In genomic region chr12:53510181-53510812, GRCh38 we compare ENCODE assay signal across 26 cellular contexts. TPM values are rescaled to one million over a fixed set of nuclear protein-coding genes. Genes with fewer than 3 reads are reported as not detected.
DNase-seq lines count a peak whose midpoint lies in the region; ATAC-seq, FAIRE-seq and TF ChIP-seq lines count a peak whose summit lies in the region.
"Had no signal": no experiment of that assay in that cellular context is flagged by ENCODE, and none has a peak within 500 bp of the region (broad histone marks: within the 10 kb centered on the region; RNA-seq: fewer than 3 reads in every experiment).

No MANE protein-coding gene starts in this region.

- no TSS peak for BruUV-seq in HepG2 (replicated peaks; lab: Mats Ljungman, UMichigan)

- WGBS in liver, result 78% methylated on average over 9 of the region's 9 CpGs
- 94% methylated on average over 7 of the region's 9 CpGs for WGBS in HepG2 (ENCODE audit: low lambda C conversion rate)
- WGBS in psoas muscle, 3 donors, result 80 to 85% (median 81%) methylated on average over 7 to 9 of the region's 9 CpGs

- H3K27ac ChIP-seq in liver (ENCODE audit: low read depth in 1 of 2, low read length in 2 of 2) (no peak overlapping the region), HepG2 (ENCODE audit: extremely low read length, insufficient read depth, low read length) (no peak overlapping the region), psoas muscle (no peak overlapping the region)
- H3K27ac ChIP-seq: HL-60, SJSA1 had no signal

- H4K20me1 ChIP-seq in HepG2 (ENCODE audit: insufficient read depth, low read length), result no peaks in the 10 kb centered on the region

- in situ Hi-C loops in HepG2 (cut with HindIII; ENCODE audit: extremely low pct_ligation_motif_present, low pct_unique_long_range_greater_than_20kb), result no loop called here

- no peak overlapping the region for H3K4me3 Mint-ChIP-seq in stimulated activated memory B cell treated with anti-CD40 and anti-IgM and Interleukin-4, amounts not matched to agents 10 μg/mL and 1 μg/mL and 100 μg/mL, for 72 hours
- H3K4me3 Mint-ChIP-seq: CD8-positive, alpha-beta T cell had no signal

- H3K27me3 ChIP-seq in liver (ENCODE audit: control insufficient read depth in 4 of 4, insufficient read depth in 4 of 4, low read length in 3 of 4), result no peaks in the 10 kb centered on the region
- no peaks in the 10 kb centered on the region for H3K27me3 ChIP-seq in HepG2 (ENCODE audit: control insufficient read depth in 1 of 2, insufficient read depth in 2 of 2, low read length in 2 of 2)
- H3K27me3 ChIP-seq in psoas muscle (ENCODE audit: insufficient read depth in 3 of 3, low read length in 2 of 3), result no peaks in the 10 kb centered on the region
- H3K27me3 ChIP-seq: SJSA1 had no signal

- H3K4me1 Mint-ChIP-seq in stimulated activated memory B cell treated with anti-CD40 and anti-IgM and Interleukin-4, amounts not matched to agents 10 μg/mL and 1 μg/mL and 100 μg/mL, for 72 hours, result peaks cover 8% of the 10 kb centered on the region

- peaks cover 0 to 7% (median under 1%) of the 10 kb centered on the region in 4 donors for H3K4me1 ChIP-seq in liver (ENCODE audit: control insufficient read depth in 4 of 4, insufficient read depth in 4 of 4, low read length in 3 of 4)
- H3K4me1 ChIP-seq in HepG2 (ENCODE audit: insufficient read depth, low read length), result no peaks in the 10 kb centered on the region
- H3K4me1 ChIP-seq in psoas muscle, result peaks cover 9% of the 10 kb centered on the region
- H3K4me1 ChIP-seq: Caco-2 had no signal

- FAIRE-seq in HepG2 (lab: Jason Lieb, UNC), result no peak
- FAIRE-seq: GM12878, H54 had no signal

- TF ChIP-seq POLR2A in HepG2 (IDR thresholded peaks at IDR 0.05; ENCODE audit: insufficient read depth in 1 of 2, low read depth in 2 of 2, low read length in 2 of 2), result no peak

- H3K27ac Mint-ChIP-seq in stimulated activated memory B cell treated with anti-CD40 and anti-IgM and Interleukin-4, amounts not matched to agents 10 μg/mL and 1 μg/mL and 100 μg/mL, for 72 hours, result peak overlapping the region; percentile 5
- H3K27ac Mint-ChIP-seq: CD8-positive, alpha-beta T cell had no signal

- H3K79me2 ChIP-seq in HepG2 (ENCODE audit: insufficient read depth, low read length), result no peaks in the 10 kb centered on the region

- H3K9ac ChIP-seq in liver (ENCODE audit: low read depth in 1 of 2, low read length in 2 of 2), result no peak overlapping the region
- no peak overlapping the region for H3K9ac ChIP-seq in HepG2 (ENCODE audit: insufficient read depth, low read depth, low read length)

- intact Hi-C loops in HepG2 (cut with micrococcal nuclease; ENCODE audit: unreplicated experiment), result no loop called here
- intact Hi-C loops in psoas muscle (cut with DNase I), result no loop called here

- no peak for DNase-seq in HepG2 (ENCODE audit: low spot score)
- DNase-seq in NCI-H2029 treated with DMSO at 0.1 percent for 48 hours (lab: John Stamatoyannopoulos, UW), result peak; percentile 42
- DNase-seq in left lobe of liver (ENCODE audit: low spot score), result no peak
- no peak for DNase-seq in activated naive CD4-positive, alpha-beta T cell treated with Interleukin-2 at 50 U/mL for 16 hours
- no peak for DNase-seq in psoas muscle
- no peak for DNase-seq in activated CD4-positive, alpha-beta T cell treated with anti-CD3 and anti-CD28 coated beads, Interleukin-2, amount 50 U/mL, for 48 hours
- DNase-seq: C1 segment of cervical spinal cord; Caco-2; CD8-positive, alpha-beta T cell; GDM1; NCI-H1092 treated with DMSO at 0.1 percent for 48 hours; NCI-H1436; NCI-H187; NCI-H2107; NCI-H446 treated with DMSO at 0.1 percent for 48 hours; NCI-H526; NCI-H82; Right ventricle myocardium superior; RPMI8226 had no signal

- POLR2A ChIA-PET in HepG2 (lab: Yijun Ruan, JAX), result interaction anchor here (3.0 kb wide), 1 partner anchor 9 kb away, joined by 20 read pairs; the partner anchor contains the start of gene TARBP2

- H3K9me3 ChIP-seq in liver (ENCODE audit: control insufficient read depth in 4 of 4, low read length in 3 of 4) (no peaks in the 10 kb centered on the region), HepG2 (ENCODE audit: low read length) (no peaks in the 10 kb centered on the region), psoas muscle (no peaks in the 10 kb centered on the region)
- H3K9me3 ChIP-seq: Caco-2, SJSA1 had no signal

- no peaks in the 10 kb centered on the region for H3K27me3 Mint-ChIP-seq in stimulated activated memory B cell treated with anti-CD40 and anti-IgM and Interleukin-4, amounts not matched to agents 10 μg/mL and 1 μg/mL and 100 μg/mL, for 72 hours

- no peak overlapping the region for H3K4me2 ChIP-seq in HepG2 (ENCODE audit: low read depth, low read length)

- CTCF ChIA-PET in HepG2 (lab: Yijun Ruan, JAX; ENCODE audit: low intra/inter-chr PET ratio, low total read pairs), result no interaction called here

- H2AFZ ChIP-seq in HepG2 (ENCODE audit: low read length), result no peak overlapping the region

- TF ChIP-seq EP300 in HepG2 (IDR thresholded peaks at IDR 0.05; ENCODE audit: low read depth in 2 of 2, low read length in 2 of 2) (no peak), HepG2 (CRISPR knock-in tag; IDR thresholded peaks at IDR 0.05; ENCODE audit: borderline replicate concordance) (no peak)

- TF ChIP-seq RAD21 in liver (IDR thresholded peaks at IDR 0.05) (no peak), HepG2 (CRISPR knock-in tag; IDR thresholded peaks at IDR 0.05) (no peak)

- no peak overlapping the region for H3K4me3 ChIP-seq in liver (ENCODE audit: low read depth in 1 of 3, low read length in 3 of 3)
- no peak overlapping the region for H3K4me3 ChIP-seq in HepG2 (replicated peaks in 1 of 3; ENCODE audit: insufficient read depth in 1 of 3, low read depth in 2 of 3, low read length in 3 of 3)
- no peak overlapping the region for H3K4me3 ChIP-seq in psoas muscle
- H3K4me3 ChIP-seq: GM12878, SJSA1 had no signal

- TF ChIP-seq CTCF in liver (IDR thresholded peaks at IDR 0.05; ENCODE audit: low read depth, low read length, missing input control) (no peak), HepG2 (CRISPR knock-in tag; IDR thresholded peaks at IDR 0.05) (no peak), psoas muscle (IDR thresholded peaks at IDR 0.05) (no peak)

- no peaks in the 10 kb centered on the region for H3K9me3 Mint-ChIP-seq in stimulated activated memory B cell treated with anti-CD40 and anti-IgM and Interleukin-4, amounts not matched to agents 10 μg/mL and 1 μg/mL and 100 μg/mL, for 72 hours
- H3K9me3 Mint-ChIP-seq: CD8-positive, alpha-beta T cell had no signal

- ATAC-seq in HepG2 (no peak), left lobe of liver (peak; percentile 16), psoas muscle (no peak)
- ATAC-seq in stimulated activated memory B cell treated with anti-CD40 and anti-IgM and Interleukin-4, amounts not matched to agents 10 μg/mL and 1 μg/mL and 100 μg/mL, for 72 hours, result no peak
- ATAC-seq: CD8-positive, alpha-beta T cell; GM12878 had no signal

- H3K36me3 ChIP-seq in liver (ENCODE audit: control insufficient read depth in 4 of 4, insufficient read depth in 3 of 4, low read depth in 1 of 4, low read length in 3 of 4) (peaks cover 1 to 48% (median 25%) of the 10 kb centered on the region in 4 donors), HepG2 (replicated peaks in 1 of 2; ENCODE audit: control insufficient read depth in 1 of 2, insufficient read depth in 2 of 2, low read length in 2 of 2) (peaks cover 10 to 46% of the 10 kb centered on the region in 2 experiments; a peak in 4 of 5 replicates), psoas muscle (ENCODE audit: insufficient read depth in 1 of 2, low read depth in 1 of 2) (peaks cover 5 to 75% of the 10 kb centered on the region in 2 donors)

- peaks cover 47% of the 10 kb centered on the region for H3K36me3 Mint-ChIP-seq in stimulated activated memory B cell treated with anti-CD40 and anti-IgM and Interleukin-4, amounts not matched to agents 10 μg/mL and 1 μg/mL and 100 μg/mL, for 72 hours

RNA-seq across cellular contexts. Expression of gene NPFF, which starts 3.0 kb away (rescaled TPM):
- total RNA-seq in liver, result not detected
- polyA plus RNA-seq in liver, result not detected
- 0.51 TPM in 1 of 2 replicates, not detected in the other for total RNA-seq in HepG2 (2016; rRNA removed; fragmentation: Illumina TruSeq; extraction: Trizol)
- total RNA-seq in HepG2 (2016; cell fraction: cytosol; rRNA removed; fragmentation: Illumina TruSeq; extraction: Trizol; ENCODE audit: low read depth), result not detected in 2 replicates
- total RNA-seq in HepG2 (2016; cell fraction: insoluble cytoplasmic fraction; rRNA removed; fragmentation: Illumina TruSeq; extraction: Trizol), result 0.56 TPM in 1 of 2 replicates, not detected in the other
- not detected in 2 replicates for total RNA-seq in HepG2 (2016; cell fraction: membrane; rRNA removed; fragmentation: Illumina TruSeq; extraction: Trizol)
- not detected in 2 replicates for total RNA-seq in HepG2 (2016; cell fraction: nucleus; rRNA removed; fragmentation: Illumina TruSeq; extraction: Trizol)
- not detected in 2 replicates for polyA plus RNA-seq in HepG2 (2011; rRNA removed)
- polyA plus RNA-seq in HepG2 (2011; cell fraction: cytosol; rRNA removed), result not detected in 2 replicates
- polyA plus RNA-seq in HepG2 (2011; cell fraction: nucleus; rRNA removed), result 0.48 TPM in 1 of 2 replicates, not detected in the other
- polyA plus RNA-seq in HepG2 (2012), result 0.41 TPM in 1 of 2 replicates, not detected in the other
- polyA plus RNA-seq in HepG2 (2016; cell fraction: cytosol; fragmentation: Illumina TruSeq; extraction: Trizol; ENCODE audit: low read depth), result 0.25 TPM in 1 of 2 replicates, not detected in the other
- polyA plus RNA-seq in HepG2 (2016; cell fraction: insoluble cytoplasmic fraction; fragmentation: Illumina TruSeq; extraction: Trizol; ENCODE audit: low read depth), result not detected in 2 replicates
- not detected in 2 replicates for polyA plus RNA-seq in HepG2 (2016; cell fraction: membrane; fragmentation: Illumina TruSeq; extraction: Trizol; ENCODE audit: low read depth)
- 1.2 TPM in 1 of 2 replicates, not detected in the other for polyA plus RNA-seq in HepG2 (2016; cell fraction: nucleus; fragmentation: Illumina TruSeq; extraction: Trizol; ENCODE audit: insufficient read depth, low read depth)
- polyA minus RNA-seq in HepG2 (2011; rRNA and poly(A)+ RNA removed; ENCODE audit: low replicate concordance), result not detected in 2 replicates
- polyA minus RNA-seq in HepG2 (2011; cell fraction: cytosol; rRNA and poly(A)+ RNA removed), result not detected in 2 replicates
- not detected in 2 replicates for polyA minus RNA-seq in HepG2 (2011; cell fraction: nucleus; rRNA and poly(A)+ RNA removed)
- total RNA-seq in left lobe of liver, result not detected
- total RNA-seq in psoas muscle, result not detected
- polyA plus RNA-seq in psoas muscle, result not detected
- total RNA-seq: A673; CD8-positive, alpha-beta T cell; Right ventricle myocardium superior; SJSA1 had no signal

RNA-seq across cellular contexts. Expression of gene TARBP2, which starts 9.2 kb away (rescaled TPM):
- total RNA-seq in liver (10 to 100 TPM; 18.7 to 22.0 TPM), HepG2 (2016; rRNA removed; fragmentation: Illumina TruSeq; extraction: Trizol) (39.5 and 55.5 TPM in 2 replicates), left lobe of liver (22.3 TPM), psoas muscle (10 to 100 TPM in 2 of 4 donors, 1 to 10 TPM in 2; 7.6 to 10.8 (median 10.4) TPM)
- polyA plus RNA-seq in liver (10 to 100 TPM; 15.7 to 18.1 TPM), HepG2 (2011; rRNA removed) (47.0 and 49.2 TPM in 2 replicates), psoas muscle (10 to 100 TPM; 10.2 to 23.3 (median 21.2) TPM)
- 73.3 and 74.5 TPM in 2 replicates for total RNA-seq in HepG2 (2016; cell fraction: cytosol; rRNA removed; fragmentation: Illumina TruSeq; extraction: Trizol; ENCODE audit: low read depth)
- total RNA-seq in HepG2 (2016; cell fraction: insoluble cytoplasmic fraction; rRNA removed; fragmentation: Illumina TruSeq; extraction: Trizol), result 37.9 and 54.0 TPM in 2 replicates
- total RNA-seq in HepG2 (2016; cell fraction: membrane; rRNA removed; fragmentation: Illumina TruSeq; extraction: Trizol), result 79.2 and 87.3 TPM in 2 replicates
- total RNA-seq in HepG2 (2016; cell fraction: nucleus; rRNA removed; fragmentation: Illumina TruSeq; extraction: Trizol), result 45.3 and 52.6 TPM in 2 replicates
- 34.4 and 52.5 TPM in 2 replicates for polyA plus RNA-seq in HepG2 (2011; cell fraction: cytosol; rRNA removed)
- polyA plus RNA-seq in HepG2 (2011; cell fraction: nucleus; rRNA removed), result 186 and 198 TPM in 2 replicates
- polyA plus RNA-seq in HepG2 (2012), result 22.1 and 25.4 TPM in 2 replicates
- polyA plus RNA-seq in HepG2 (2016; cell fraction: cytosol; fragmentation: Illumina TruSeq; extraction: Trizol; ENCODE audit: low read depth), result 64.6 and 72.6 TPM in 2 replicates
- 32.5 and 37.2 TPM in 2 replicates for polyA plus RNA-seq in HepG2 (2016; cell fraction: insoluble cytoplasmic fraction; fragmentation: Illumina TruSeq; extraction: Trizol; ENCODE audit: low read depth)
- polyA plus RNA-seq in HepG2 (2016; cell fraction: membrane; fragmentation: Illumina TruSeq; extraction: Trizol; ENCODE audit: low read depth), result 60.8 and 63.3 TPM in 2 replicates
- polyA plus RNA-seq in HepG2 (2016; cell fraction: nucleus; fragmentation: Illumina TruSeq; extraction: Trizol; ENCODE audit: insufficient read depth, low read depth), result 85.1 and 85.5 TPM in 2 replicates
- 46.1 and 74.4 TPM in 2 replicates for polyA minus RNA-seq in HepG2 (2011; rRNA and poly(A)+ RNA removed; ENCODE audit: low replicate concordance)
- polyA minus RNA-seq in HepG2 (2011; cell fraction: cytosol; rRNA and poly(A)+ RNA removed), result 11.2 and 16.6 TPM in 2 replicates
- 46.1 and 50.8 TPM in 2 replicates for polyA minus RNA-seq in HepG2 (2011; cell fraction: nucleus; rRNA and poly(A)+ RNA removed)

RNA-seq across cellular contexts. Expression of gene MAP3K12, which starts 11.0 kb away (rescaled TPM):
- total RNA-seq in liver (1 to 10 TPM; 1.5 to 2.4 TPM), HepG2 (2016; rRNA removed; fragmentation: Illumina TruSeq; extraction: Trizol) (0.13 and 0.20 TPM in 2 replicates), left lobe of liver (1.4 TPM), psoas muscle (1 to 10 TPM; 1.9 to 2.9 (median 2.3) TPM)
- polyA plus RNA-seq in liver (1 to 10 TPM in 1 of 2 donors, under 1 TPM in 1; 0.53 to 1.4 TPM), HepG2 (2011; rRNA removed) (1.1 and 1.3 TPM in 2 replicates), psoas muscle (1 to 10 TPM; 2.3 to 3.1 (median 3.0) TPM)
- total RNA-seq in HepG2 (2016; cell fraction: cytosol; rRNA removed; fragmentation: Illumina TruSeq; extraction: Trizol; ENCODE audit: low read depth), result under 0.01 and 0.10 TPM in 2 replicates
- 0.25 and 0.28 TPM in 2 replicates for total RNA-seq in HepG2 (2016; cell fraction: insoluble cytoplasmic fraction; rRNA removed; fragmentation: Illumina TruSeq; extraction: Trizol)
- total RNA-seq in HepG2 (2016; cell fraction: membrane; rRNA removed; fragmentation: Illumina TruSeq; extraction: Trizol), result 0.03 and 0.25 TPM in 2 replicates
- total RNA-seq in HepG2 (2016; cell fraction: nucleus; rRNA removed; fragmentation: Illumina TruSeq; extraction: Trizol), result 0.16 and 0.28 TPM in 2 replicates
- polyA plus RNA-seq in HepG2 (2011; cell fraction: cytosol; rRNA removed), result 0.23 and 0.60 TPM in 2 replicates
- 5.5 and 6.6 TPM in 2 replicates for polyA plus RNA-seq in HepG2 (2011; cell fraction: nucleus; rRNA removed)
- 1.9 and 2.3 TPM in 2 replicates for polyA plus RNA-seq in HepG2 (2012)
- 0.02 TPM in 1 of 2 replicates, not detected in the other for polyA plus RNA-seq in HepG2 (2016; cell fraction: cytosol; fragmentation: Illumina TruSeq; extraction: Trizol; ENCODE audit: low read depth)
- polyA plus RNA-seq in HepG2 (2016; cell fraction: insoluble cytoplasmic fraction; fragmentation: Illumina TruSeq; extraction: Trizol; ENCODE audit: low read depth), result 0.05 and 0.10 TPM in 2 replicates
- polyA plus RNA-seq in HepG2 (2016; cell fraction: membrane; fragmentation: Illumina TruSeq; extraction: Trizol; ENCODE audit: low read depth), result not detected in 2 replicates
- polyA plus RNA-seq in HepG2 (2016; cell fraction: nucleus; fragmentation: Illumina TruSeq; extraction: Trizol; ENCODE audit: insufficient read depth, low read depth), result 0.34 and 1.5 TPM in 2 replicates
- polyA minus RNA-seq in HepG2 (2011; rRNA and poly(A)+ RNA removed; ENCODE audit: low replicate concordance), result 1.4 and 3.4 TPM in 2 replicates
- polyA minus RNA-seq in HepG2 (2011; cell fraction: cytosol; rRNA and poly(A)+ RNA removed), result 0.26 and 0.49 TPM in 2 replicates
- 1.3 and 1.6 TPM in 2 replicates for polyA minus RNA-seq in HepG2 (2011; cell fraction: nucleus; rRNA and poly(A)+ RNA removed)

RNA-seq across cellular contexts. Expression of gene PCBP2, which starts 58.4 kb away (rescaled TPM):
- total RNA-seq in liver (100 to 1,000 TPM; 224 to 377 TPM), HepG2 (2016; rRNA removed; fragmentation: Illumina TruSeq; extraction: Trizol) (154 and 265 TPM in 2 replicates), left lobe of liver (338 TPM), psoas muscle (100 to 1,000 TPM; 354 to 507 (median 439) TPM)
- polyA plus RNA-seq in liver (100 to 1,000 TPM; 130 to 222 TPM), HepG2 (2011; rRNA removed) (345 and 390 TPM in 2 replicates), psoas muscle (100 to 1,000 TPM; 254 to 469 (median 365) TPM)
- 156 and 172 TPM in 2 replicates for total RNA-seq in HepG2 (2016; cell fraction: cytosol; rRNA removed; fragmentation: Illumina TruSeq; extraction: Trizol; ENCODE audit: low read depth)
- total RNA-seq in HepG2 (2016; cell fraction: insoluble cytoplasmic fraction; rRNA removed; fragmentation: Illumina TruSeq; extraction: Trizol), result 132 and 265 TPM in 2 replicates
- 447 and 497 TPM in 2 replicates for total RNA-seq in HepG2 (2016; cell fraction: membrane; rRNA removed; fragmentation: Illumina TruSeq; extraction: Trizol)
- total RNA-seq in HepG2 (2016; cell fraction: nucleus; rRNA removed; fragmentation: Illumina TruSeq; extraction: Trizol), result 279 and 306 TPM in 2 replicates
- 323 and 364 TPM in 2 replicates for polyA plus RNA-seq in HepG2 (2011; cell fraction: cytosol; rRNA removed)
- 477 and 513 TPM in 2 replicates for polyA plus RNA-seq in HepG2 (2011; cell fraction: nucleus; rRNA removed)
- polyA plus RNA-seq in HepG2 (2012), result 786 and 1,014 TPM in 2 replicates
- 954 and 1,027 TPM in 2 replicates for polyA plus RNA-seq in HepG2 (2016; cell fraction: cytosol; fragmentation: Illumina TruSeq; extraction: Trizol; ENCODE audit: low read depth)
- 599 and 702 TPM in 2 replicates for polyA plus RNA-seq in HepG2 (2016; cell fraction: insoluble cytoplasmic fraction; fragmentation: Illumina TruSeq; extraction: Trizol; ENCODE audit: low read depth)
- polyA plus RNA-seq in HepG2 (2016; cell fraction: membrane; fragmentation: Illumina TruSeq; extraction: Trizol; ENCODE audit: low read depth), result 1,162 and 1,386 TPM in 2 replicates
- 670 and 689 TPM in 2 replicates for polyA plus RNA-seq in HepG2 (2016; cell fraction: nucleus; fragmentation: Illumina TruSeq; extraction: Trizol; ENCODE audit: insufficient read depth, low read depth)
- 709 and 1,043 TPM in 2 replicates for polyA minus RNA-seq in HepG2 (2011; rRNA and poly(A)+ RNA removed; ENCODE audit: low replicate concordance)
- polyA minus RNA-seq in HepG2 (2011; cell fraction: cytosol; rRNA and poly(A)+ RNA removed), result 515 and 646 TPM in 2 replicates
- polyA minus RNA-seq in HepG2 (2011; cell fraction: nucleus; rRNA and poly(A)+ RNA removed), result 549 and 596 TPM in 2 replicates
